Comparison of ENCODE assay signal across 11 cellular contexts in the genomic region with DNA sequence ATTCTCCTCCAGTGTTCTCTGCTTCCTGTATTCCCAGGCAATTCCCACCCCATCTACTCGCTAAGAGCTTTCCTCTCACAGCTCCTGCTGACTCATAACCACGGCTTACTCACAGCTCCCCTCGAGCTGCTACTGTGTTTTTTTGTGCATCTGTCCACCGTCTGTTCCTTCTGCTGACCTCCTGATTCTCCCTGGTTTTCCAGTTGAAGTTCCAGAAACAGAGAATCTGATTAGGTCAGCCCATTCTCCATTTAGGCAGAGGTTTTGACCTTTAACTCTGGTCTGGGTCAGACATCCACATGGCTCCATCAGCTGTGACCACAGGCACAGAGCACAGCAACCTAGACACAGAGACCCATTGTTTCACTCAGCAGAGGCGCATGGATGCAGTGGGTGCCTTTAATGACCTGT. TPM values are rescaled to one million over a fixed set of nuclear protein-coding genes. Genes with fewer than 3 reads are reported as not detected.
A peak's percentile ranks its signal among the peaks of the same experiment; 100 is the strongest.
DNase-seq lines count a peak whose midpoint lies in the region; ATAC-seq and TF ChIP-seq lines count a peak whose summit lies in the region.
"Had no signal": no experiment of that assay in that cellular context is flagged by ENCODE, and none has a peak within 500 bp of the region (broad histone marks: within the 10 kb centered on the region; RNA-seq: fewer than 3 reads in every experiment).

No MANE protein-coding gene starts in this region.

- BruUV-seq in PC-9 (replicated peaks; lab: Mats Ljungman, UMichigan), result no TSS peak

- WGBS in transverse colon (ENCODE audit: low coverage in 1 of 2), 2 donors, result 57 to 61% methylated on average over 4 to 5 of the region's 5 CpGs

- in situ Hi-C loops in transverse colon (cut with MboI; ENCODE audit: low pct_ligation_motif_present in 1 of 4, low pct_unique_long_range_greater_than_20kb in 1 of 4, low sequenced_read_pairs in 3 of 4), result no loop called here

- H3K27ac ChIP-seq in PC-9, result no peak overlapping the region
- H3K27ac ChIP-seq in transverse colon, result no peak overlapping the region
- H3K27ac ChIP-seq: KMS-11, SK-N-MC had no signal

- H3K4me2 ChIP-seq in PC-9, result peak overlapping the region; percentile 38
- H3K4me2 ChIP-seq: KMS-11 had no signal

- no peaks in the 10 kb centered on the region for H3F3A ChIP-seq in PC-9 (ENCODE audit: insufficient read depth, low read depth)

- no peak for TF ChIP-seq POLR2A in transverse colon (IDR thresholded peaks at IDR 0.05)

- H3K4me3 ChIP-seq in PC-9 (no peak overlapping the region), epithelial cell of esophagus (ENCODE audit: low read length) (no peak overlapping the region), transverse colon (no peak overlapping the region)
- H3K4me3 ChIP-seq: SK-N-MC had no signal

- H3K9me3 ChIP-seq in PC-9 (ENCODE audit: insufficient read depth, low read depth) (no peaks in the 10 kb centered on the region), transverse colon (no peaks in the 10 kb centered on the region)

- POLR2A ChIA-PET in PC-9 (lab: Charles Lee; ENCODE audit: unreplicated experiment), result no interaction called here

- ATAC-seq in GM21367 (IDR thresholded peaks at IDR 0.05; ENCODE audit: unreplicated experiment) (no peak), HG03159 (IDR thresholded peaks at IDR 0.05; ENCODE audit: unreplicated experiment) (no peak), HG03442 (IDR thresholded peaks at IDR 0.05; ENCODE audit: unreplicated experiment) (no peak)

- no peak for TF ChIP-seq EP300 in transverse colon (IDR thresholded peaks at IDR 0.05; ENCODE audit: low read depth)

- H3K4me1 ChIP-seq in PC-9 (replicated peaks; ENCODE audit: insufficient read depth), result peaks cover 9% of the 10 kb centered on the region
- peaks cover 0 to 7% (median 5%) of the 10 kb centered on the region in 4 donors for H3K4me1 ChIP-seq in transverse colon

- intact Hi-C loops in PC-9 (cut with micrococcal nuclease; ENCODE audit: unreplicated experiment), result no loop called here
- intact Hi-C loops in transverse colon (cut with DNase I; ENCODE audit: low total_unique reads), result no loop called here

- H3K79me2 ChIP-seq in PC-9 (ENCODE audit: low read depth), result no peaks in the 10 kb centered on the region

- CTCF ChIA-PET in PC-9 (lab: Charles Lee), result no interaction called here

- TF ChIP-seq CTCF in PC-9 (conservative IDR thresholded peaks at IDR 0.05) (no peak), epithelial cell of esophagus (IDR thresholded peaks at IDR 0.05; ENCODE audit: insufficient read depth, low read depth, low read length, missing control alignments) (no peak), transverse colon (IDR thresholded peaks at IDR 0.05) (no peak)

- DNase-seq in GM04503 (ENCODE audit: low read depth), result peak; percentile 78
- DNase-seq in PC-9, result peak; percentile 40 to 60
- peak; percentile 89 for DNase-seq in epithelial cell of esophagus (ENCODE audit: low read depth)
- DNase-seq in pons (ENCODE audit: low spot score), result peak; percentile 70
- DNase-seq in transverse colon, result no peak
- DNase-seq: activated T-cell treated with anti-CD3 and anti-CD28 coated beads for 4 hours had no signal

- no peaks in the 10 kb centered on the region for H4K20me1 ChIP-seq in PC-9 (ENCODE audit: insufficient read depth)

- no peaks in the 10 kb centered on the region for H3K9me2 ChIP-seq in PC-9 (ENCODE audit: insufficient read depth)

- no peak overlapping the region for H2AFZ ChIP-seq in PC-9

- H3K36me3 ChIP-seq in PC-9 (ENCODE audit: low read depth), result no peaks in the 10 kb centered on the region
- H3K36me3 ChIP-seq in transverse colon, result no peaks in the 10 kb centered on the region

- H3K27me3 ChIP-seq in PC-9 (ENCODE audit: insufficient read depth, low read depth) (no peaks in the 10 kb centered on the region), transverse colon (no peaks in the 10 kb centered on the region)

RNA-seq across cellular contexts. Expression of a gene that starts 5.5 kb away (rescaled TPM):
- 40.5 and 44.2 TPM in 2 replicates for total RNA-seq in PC-9 (2021)
- 10 to 100 TPM in 2 of 4 donors, 1 to 10 TPM in 2; 1.8 to 46.8 (median 16.4) TPM for total RNA-seq in transverse colon

RNA-seq across cellular contexts. Expression of a gene that starts 45.7 kb away (rescaled TPM):
- total RNA-seq in PC-9 (2021), result 78.4 and 79.2 TPM in 2 replicates
- 100 to 1,000 TPM in 2 of 4 donors, 10 to 100 TPM in 2; 51.3 to 128 (median 98.3) TPM for total RNA-seq in transverse colon
